ENCODE assay signal across 1 cellular context in the genomic region with DNA sequence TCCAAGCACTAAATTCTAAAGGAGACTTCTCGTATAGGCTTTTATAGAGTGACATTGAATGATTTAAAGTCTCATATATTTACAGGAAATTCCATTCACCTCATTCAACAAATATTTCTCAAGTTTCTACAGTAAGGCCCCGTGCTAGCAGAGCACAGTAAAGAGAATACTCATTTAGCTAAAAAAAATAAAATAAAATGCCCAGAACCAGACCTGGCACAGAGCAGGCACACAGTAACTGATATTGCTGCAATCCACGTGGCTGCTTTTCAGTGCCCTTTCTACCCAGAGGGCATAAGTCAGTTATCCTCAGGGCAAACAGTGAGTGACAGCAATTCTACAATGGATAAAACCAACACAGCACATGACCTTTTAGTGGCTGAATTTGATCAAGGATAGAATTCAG.
TF ChIP-seq lines count a peak whose summit lies in the region.

No MANE protein-coding gene starts in this region.

TF ChIP-seq in A549, 52 proteins besides CTCF, POLR2A, EP300 and RAD21 (continued from another document):
- TF ChIP-seq, protein P1, sequence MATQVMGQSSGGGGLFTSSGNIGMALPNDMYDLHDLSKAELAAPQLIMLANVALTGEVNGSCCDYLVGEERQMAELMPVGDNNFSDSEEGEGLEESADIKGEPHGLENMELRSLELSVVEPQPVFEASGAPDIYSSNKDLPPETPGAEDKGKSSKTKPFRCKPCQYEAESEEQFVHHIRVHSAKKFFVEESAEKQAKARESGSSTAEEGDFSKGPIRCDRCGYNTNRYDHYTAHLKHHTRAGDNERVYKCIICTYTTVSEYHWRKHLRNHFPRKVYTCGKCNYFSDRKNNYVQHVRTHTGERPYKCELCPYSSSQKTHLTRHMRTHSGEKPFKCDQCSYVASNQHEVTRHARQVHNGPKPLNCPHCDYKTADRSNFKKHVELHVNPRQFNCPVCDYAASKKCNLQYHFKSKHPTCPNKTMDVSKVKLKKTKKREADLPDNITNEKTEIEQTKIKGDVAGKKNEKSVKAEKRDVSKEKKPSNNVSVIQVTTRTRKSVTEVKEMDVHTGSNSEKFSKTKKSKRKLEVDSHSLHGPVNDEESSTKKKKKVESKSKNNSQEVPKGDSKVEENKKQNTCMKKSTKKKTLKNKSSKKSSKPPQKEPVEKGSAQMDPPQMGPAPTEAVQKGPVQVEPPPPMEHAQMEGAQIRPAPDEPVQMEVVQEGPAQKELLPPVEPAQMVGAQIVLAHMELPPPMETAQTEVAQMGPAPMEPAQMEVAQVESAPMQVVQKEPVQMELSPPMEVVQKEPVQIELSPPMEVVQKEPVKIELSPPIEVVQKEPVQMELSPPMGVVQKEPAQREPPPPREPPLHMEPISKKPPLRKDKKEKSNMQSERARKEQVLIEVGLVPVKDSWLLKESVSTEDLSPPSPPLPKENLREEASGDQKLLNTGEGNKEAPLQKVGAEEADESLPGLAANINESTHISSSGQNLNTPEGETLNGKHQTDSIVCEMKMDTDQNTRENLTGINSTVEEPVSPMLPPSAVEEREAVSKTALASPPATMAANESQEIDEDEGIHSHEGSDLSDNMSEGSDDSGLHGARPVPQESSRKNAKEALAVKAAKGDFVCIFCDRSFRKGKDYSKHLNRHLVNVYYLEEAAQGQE (IDR thresholded peaks at IDR 0.05), result no peak
- TF ChIP-seq, protein P2, sequence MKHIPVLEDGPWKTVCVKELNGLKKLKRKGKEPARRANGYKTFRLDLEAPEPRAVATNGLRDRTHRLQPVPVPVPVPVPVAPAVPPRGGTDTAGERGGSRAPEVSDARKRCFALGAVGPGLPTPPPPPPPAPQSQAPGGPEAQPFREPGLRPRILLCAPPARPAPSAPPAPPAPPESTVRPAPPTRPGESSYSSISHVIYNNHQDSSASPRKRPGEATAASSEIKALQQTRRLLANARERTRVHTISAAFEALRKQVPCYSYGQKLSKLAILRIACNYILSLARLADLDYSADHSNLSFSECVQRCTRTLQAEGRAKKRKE (CRISPR knock-in tag; IDR thresholded peaks at IDR 0.05; ENCODE audit: low read depth), result no peak
- no peak for TF ChIP-seq CHD2 (IDR thresholded peaks at IDR 0.05; ENCODE audit: low read length, partially characterized antibody)
- TF ChIP-seq, protein P3, sequence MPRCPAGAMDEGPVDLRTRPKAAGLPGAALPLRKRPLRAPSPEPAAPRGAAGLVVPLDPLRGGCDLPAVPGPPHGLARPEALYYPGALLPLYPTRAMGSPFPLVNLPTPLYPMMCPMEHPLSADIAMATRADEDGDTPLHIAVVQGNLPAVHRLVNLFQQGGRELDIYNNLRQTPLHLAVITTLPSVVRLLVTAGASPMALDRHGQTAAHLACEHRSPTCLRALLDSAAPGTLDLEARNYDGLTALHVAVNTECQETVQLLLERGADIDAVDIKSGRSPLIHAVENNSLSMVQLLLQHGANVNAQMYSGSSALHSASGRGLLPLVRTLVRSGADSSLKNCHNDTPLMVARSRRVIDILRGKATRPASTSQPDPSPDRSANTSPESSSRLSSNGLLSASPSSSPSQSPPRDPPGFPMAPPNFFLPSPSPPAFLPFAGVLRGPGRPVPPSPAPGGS (IDR thresholded peaks at IDR 0.05), result no peak
- no peak for TF ChIP-seq EHF (CRISPR knock-in tag; IDR thresholded peaks at IDR 0.05)
- TF ChIP-seq MAFK (IDR thresholded peaks at IDR 0.05; ENCODE audit: partially characterized antibody), result no peak
- TF ChIP-seq ZNF302 (CRISPR knock-in tag; IDR thresholded peaks at IDR 0.05), result no peak
- no peak for TF ChIP-seq HEYL (CRISPR knock-in tag; IDR thresholded peaks at IDR 0.05)
- no peak for TF ChIP-seq ZSCAN20 (CRISPR knock-in tag; IDR thresholded peaks at IDR 0.05)
- TF ChIP-seq HOXA7 (CRISPR knock-in tag; IDR thresholded peaks at IDR 0.05), result no peak
- TF ChIP-seq ZC3H11A (IDR thresholded peaks at IDR 0.05), result no peak
- no peak for TF ChIP-seq HDAC2 (IDR thresholded peaks at IDR 0.05)
- TF ChIP-seq ZFP36 (IDR thresholded peaks at IDR 0.05; ENCODE audit: borderline replicate concordance, partially characterized antibody), result no peak
- TF ChIP-seq FOSB (CRISPR knock-in tag; IDR thresholded peaks at IDR 0.05), result no peak
- TF ChIP-seq, protein P4, sequence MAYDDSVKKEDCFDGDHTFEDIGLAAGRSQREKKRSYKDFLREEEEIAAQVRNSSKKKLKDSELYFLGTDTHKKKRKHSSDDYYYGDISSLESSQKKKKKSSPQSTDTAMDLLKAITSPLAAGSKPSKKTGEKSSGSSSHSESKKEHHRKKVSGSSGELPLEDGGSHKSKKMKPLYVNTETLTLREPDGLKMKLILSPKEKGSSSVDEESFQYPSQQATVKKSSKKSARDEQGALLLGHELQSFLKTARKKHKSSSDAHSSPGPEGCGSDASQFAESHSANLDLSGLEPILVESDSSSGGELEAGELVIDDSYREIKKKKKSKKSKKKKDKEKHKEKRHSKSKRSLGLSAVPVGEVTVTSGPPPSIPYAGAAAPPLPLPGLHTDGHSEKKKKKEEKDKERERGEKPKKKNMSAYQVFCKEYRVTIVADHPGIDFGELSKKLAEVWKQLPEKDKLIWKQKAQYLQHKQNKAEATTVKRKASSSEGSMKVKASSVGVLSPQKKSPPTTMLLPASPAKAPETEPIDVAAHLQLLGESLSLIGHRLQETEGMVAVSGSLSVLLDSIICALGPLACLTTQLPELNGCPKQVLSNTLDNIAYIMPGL (CRISPR knock-in tag; IDR thresholded peaks at IDR 0.05; ENCODE audit: borderline replicate concordance), result no peak
